Comparison of ENCODE assay signal across 8 cellular contexts in genomic region chr15:101641134-101641764, GRCh38.
DNase-seq lines count a peak whose midpoint lies in the region; ATAC-seq lines count a peak whose summit lies in the region.

No MANE protein-coding gene starts in this region.

- peak overlapping the region; percentile 36 to 62 for H3K27ac ChIP-seq in mucosa of rectum (ENCODE audit: low read depth in 2 of 2, low read length in 2 of 2)

- no peaks in the 10 kb centered on the region for H3K27me3 ChIP-seq in mucosa of rectum (ENCODE audit: control insufficient read depth in 2 of 2, insufficient read depth in 2 of 2, low read length in 2 of 2)

- H3K4me1 ChIP-seq in mucosa of rectum (ENCODE audit: control insufficient read depth in 2 of 2, insufficient read depth in 2 of 2, low read length in 2 of 2): peaks cover 17 to 25% of the 10 kb centered on the region in 2 donors

- ATAC-seq in HG03103 (IDR thresholded peaks at IDR 0.05; ENCODE audit: low read depth, unreplicated experiment): peak; percentile 49

- H3K36me3 ChIP-seq in mucosa of rectum (ENCODE audit: control insufficient read depth in 2 of 2, insufficient read depth in 2 of 2, low read length in 2 of 2): peaks cover 21 to 40% of the 10 kb centered on the region in 2 donors

- H3K9ac ChIP-seq in mucosa of rectum (ENCODE audit: low read depth in 1 of 2, low read length in 2 of 2): peak overlapping the region in 1 of 2 donors; percentile 3

- no peaks in the 10 kb centered on the region for H3K9me3 ChIP-seq in mucosa of rectum (ENCODE audit: control insufficient read depth in 2 of 2, low read length in 2 of 2)

- DNase-seq in DMS153 (lab: John Stamatoyannopoulos, UW) (peak; percentile 4), DMS153 treated with DMSO at 0.1 percent for 48 hours (lab: John Stamatoyannopoulos, UW; ENCODE audit: unreplicated experiment) (no peak), NOMO-1 treated with dmso at 0.1 percent for 144 hours (lab: John Stamatoyannopoulos, UW; ENCODE audit: unreplicated experiment) (peak; percentile 63), epidermal melanocyte (ENCODE audit: insufficient read length, low spot score) (peak; percentile 34)
- DNase-seq in activated CD8-positive, alpha-beta memory T cell treated with anti-CD3 and anti-CD28 coated beads, Interleukin-2, amount 50 U/mL, for 48 hours: peak; percentile 85
- DNase-seq in stimulated activated CD8-positive, alpha-beta memory T cell treated with anti-CD3 and anti-CD28 coated beads, Interleukin-7, amount 100 ng/mL, for 1 hour (ENCODE audit: low read depth in 2 of 2): peak; percentile 52 to 56

- no peak overlapping the region for H3K4me3 ChIP-seq in mucosa of rectum (ENCODE audit: low read length in 2 of 2)
